7 cellular contexts compared by ENCODE assay signal in genomic region chr1:31559715-31560114, GRCh38. TPM values are rescaled to one million over a fixed set of nuclear protein-coding genes. Genes with fewer than 3 reads are reported as not detected.
"Had no signal": no experiment of that assay in that cellular context is flagged by ENCODE, and none has a peak within 500 bp of the region (broad histone marks: within the 10 kb centered on the region; RNA-seq: fewer than 3 reads in every experiment).

No MANE protein-coding gene starts in this region.

- FAIRE-seq: GM12878, GM12891, GM12892, GM18507, GM19239 had no signal

- H3K4me3 ChIP-seq: GM12878 had no signal

- ATAC-seq: GM12878 had no signal

- DNase-seq: GDM1, GF-D8 had no signal

RNA-seq across cellular contexts. Expression of gene HCRTR1, which starts 57.8 kb away (rescaled TPM):
- total RNA-seq: GM12878 had no signal
- polyA plus RNA-seq: GM12878 had no signal
